8 cellular contexts compared by ENCODE assay signal in the genomic region with DNA sequence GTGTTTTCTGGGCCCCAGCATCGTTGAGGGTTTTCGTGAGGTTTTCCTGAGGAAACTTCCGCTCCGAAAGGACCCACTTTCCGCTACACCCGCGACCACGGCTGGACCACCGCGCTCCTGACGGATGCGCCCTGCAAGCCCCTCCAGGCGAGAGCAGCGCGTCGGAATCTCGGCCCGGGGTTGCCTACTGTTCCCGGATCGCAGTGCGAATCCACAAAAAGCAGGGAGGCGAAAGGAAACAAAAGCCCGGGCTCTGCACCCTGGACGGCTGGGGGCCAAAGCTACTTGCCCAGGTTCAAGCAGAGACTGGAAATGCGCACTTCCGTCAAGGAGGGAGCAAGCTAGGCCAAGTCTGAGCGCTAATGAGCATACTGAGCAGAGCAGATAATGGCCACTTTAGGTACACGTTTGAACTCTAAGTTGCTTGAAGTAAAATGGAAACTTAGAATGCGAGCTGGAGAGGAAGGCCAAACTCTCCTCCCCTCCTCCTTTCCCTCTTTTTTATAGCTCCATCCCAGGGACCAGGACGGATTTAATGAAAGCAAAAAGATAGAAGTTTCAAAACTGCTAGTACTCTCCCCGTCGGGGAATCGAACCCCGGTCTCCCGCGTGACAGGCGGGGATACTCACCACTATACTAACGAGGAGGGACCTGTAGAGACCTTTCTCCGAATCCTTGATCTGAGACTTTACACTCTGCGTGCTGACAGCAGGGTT. TPM values are rescaled to one million over a fixed set of nuclear protein-coding genes. Genes with fewer than 3 reads are reported as not detected.
A peak's percentile ranks its signal among the peaks of the same experiment; 100 is the strongest.
DNase-seq lines count a peak whose midpoint lies in the region; ATAC-seq lines count a peak whose summit lies in the region.

No MANE protein-coding gene starts in this region.

- no peaks in the 10 kb centered on the region for H3K4me1 ChIP-seq in urinary bladder (ENCODE audit: insufficient read depth)

- intact Hi-C loops in left ventricle myocardium superior (cut with micrococcal nuclease), result no loop called here

- ATAC-seq in HG02571 (IDR thresholded peaks at IDR 0.05; ENCODE audit: unreplicated experiment), result peak; percentile 35
- ATAC-seq in left ventricle myocardium superior, result peak; percentile 75

- H3K36me3 ChIP-seq in urinary bladder (ENCODE audit: insufficient read depth), result no peaks in the 10 kb centered on the region

- peak; percentile 82 for DNase-seq in NCI-H1092 (lab: John Stamatoyannopoulos, UW)
- peak; percentile 62 to 92 (median 78) for DNase-seq in T-helper 1 cell
- DNase-seq in amniotic epithelial cell (ENCODE audit: low read depth), result peak; percentile 88
- DNase-seq in left ventricle myocardium superior, result peak; percentile 89
- peak; percentile 49 for DNase-seq in pulmonary artery endothelial cell (ENCODE audit: low read depth, low spot score)

- peak overlapping the region; percentile 94 for H3K27ac ChIP-seq in urinary bladder (ENCODE audit: low read depth)

- H3K4me3 ChIP-seq in GM08714 (ENCODE audit: low read length), result peak overlapping the region; percentile 77
- H3K4me3 ChIP-seq in urinary bladder (ENCODE audit: low read depth, low read length), result peak overlapping the region; percentile 51

- under 1% methylated on average over 40 of the region's 40 CpGs for WGBS in urinary bladder

RNA-seq across cellular contexts. Expression of gene AURKB, which starts 11.4 kb away (rescaled TPM):
- total RNA-seq in left ventricle myocardium superior (0.47 TPM), pulmonary artery endothelial cell (34.4 and 60.2 TPM in 2 replicates), urinary bladder (9.3 TPM)
- 0.66 TPM for polyA plus RNA-seq in urinary bladder

RNA-seq across cellular contexts. Expression of gene CTC1, which starts 26.0 kb away (rescaled TPM):
- total RNA-seq in left ventricle myocardium superior (16.2 TPM), pulmonary artery endothelial cell (5.5 and 10.6 TPM in 2 replicates), urinary bladder (7.9 TPM)
- 16.1 TPM for polyA plus RNA-seq in urinary bladder

RNA-seq across cellular contexts. Expression of gene PFAS, which starts 27.3 kb away (rescaled TPM):
- total RNA-seq in left ventricle myocardium superior (12.1 TPM), pulmonary artery endothelial cell (40.7 and 52.3 TPM in 2 replicates), urinary bladder (13.6 TPM)
- 13.1 TPM for polyA plus RNA-seq in urinary bladder

RNA-seq across cellular contexts. Expression of gene BORCS6, which starts 31.8 kb away (rescaled TPM):
- 9.4 TPM for total RNA-seq in left ventricle myocardium superior
- total RNA-seq in pulmonary artery endothelial cell, result 9.6 and 13.4 TPM in 2 replicates
- total RNA-seq in urinary bladder, result 3.6 TPM
- 14.9 TPM for polyA plus RNA-seq in urinary bladder

RNA-seq across cellular contexts. Expression of gene TMEM107, which starts 45.6 kb away (rescaled TPM):
- total RNA-seq in left ventricle myocardium superior, result 5.2 TPM
- total RNA-seq in pulmonary artery endothelial cell, result 15.8 and 33.2 TPM in 2 replicates
- 40.4 TPM for total RNA-seq in urinary bladder
- 21.6 TPM for polyA plus RNA-seq in urinary bladder

Comparison
In these comparisons a context has a peak if more than half of its experiments do, and no peak if none do; other contexts are left out.
1. Peak in every context shown above with its lines: DNase-seq, ATAC-seq, H3K4me3 ChIP-seq and H3K27ac ChIP-seq.